In genomic region chr6:125211352-125211751, GRCh38 we compare ENCODE assay signal across 1 cellular context.
TF ChIP-seq lines count a peak whose summit lies in the region.

No MANE protein-coding gene starts in this region.

TF ChIP-seq in K562, 482 proteins besides CTCF, POLR2A, EP300 and RAD21 (continued from another document):
- TF ChIP-seq ZMIZ1 (IDR thresholded peaks at IDR 0.05; ENCODE audit: low read depth in 2 of 2, low read length in 2 of 2) (no peak), ILK (tag; IDR thresholded peaks at IDR 0.05; ENCODE audit: borderline replicate concordance, low read depth) (no peak), ZBTB9 (CRISPR knock-in tag; IDR thresholded peaks at IDR 0.05) (no peak), HBP1 (CRISPR knock-in tag; IDR thresholded peaks at IDR 0.05) (no peak)
TF ChIP-seq in K562: peak in this region for 5.
